ENCODE assay signal across 13 cellular contexts in the genomic region with DNA sequence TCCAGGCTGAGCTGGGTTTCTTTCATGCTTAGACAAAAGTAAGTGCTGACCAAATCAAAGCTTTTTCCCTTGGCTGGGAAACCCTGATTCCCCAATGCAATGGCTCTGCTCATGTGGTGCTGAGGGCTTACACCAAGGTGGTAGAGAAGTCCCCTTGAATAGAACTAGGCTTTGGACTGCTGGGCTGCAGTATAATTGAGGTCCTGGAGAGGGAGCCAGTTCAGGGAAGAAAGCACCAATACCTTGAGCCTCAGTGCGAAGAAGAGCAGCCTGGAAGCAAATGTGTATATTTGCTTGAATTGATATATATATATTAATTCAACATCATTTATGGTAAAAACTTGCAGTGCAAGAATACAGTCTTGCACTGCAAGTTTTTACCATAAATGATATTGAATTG.
DNase-seq lines count a peak whose midpoint lies in the region; ATAC-seq and TF ChIP-seq lines count a peak whose summit lies in the region.
"Had no signal": no experiment of that assay in that cellular context is flagged by ENCODE, and none has a peak within 500 bp of the region (broad histone marks: within the 10 kb centered on the region; RNA-seq: fewer than 3 reads in every experiment).

No MANE protein-coding gene starts in this region.

- WGBS in stomach, 5 donors: 79 to 88% (median 83%) methylated on average over 1 of the region's 1 CpG

- H3K27me3 ChIP-seq in BJ (ENCODE audit: control insufficient read depth, insufficient read depth, low read length) (peaks cover 3% of the 10 kb centered on the region; the same call in 1 of the 2 replicates), stomach (no peaks in the 10 kb centered on the region), uterus (no peaks in the 10 kb centered on the region)
- H3K27me3 ChIP-seq: esophagus muscularis mucosa had no signal

- no peaks in the 10 kb centered on the region for H3K36me3 Mint-ChIP-seq in activated CD4-positive, alpha-beta memory T cell treated with anti-CD3 and anti-CD28 coated beads, Interleukin-2, amount 10 ng/mL, durations not matched to agents 7 days and 5 days (ENCODE audit: low read depth)
- H3K36me3 Mint-ChIP-seq: activated naive CD8-positive, alpha-beta T cell treated with anti-CD3 and anti-CD28 coated beads for 36 hours had no signal

- intact Hi-C loops in left colon (cut with DNase I, micrococcal nuclease): no loop called here
- intact Hi-C loops in stomach (cut with DNase I; ENCODE audit: low total_unique reads): no loop called here
- intact Hi-C loops in uterus (cut with DNase I; ENCODE audit: low total_unique reads): no loop called here

- no peak overlapping the region for H3K27ac Mint-ChIP-seq in activated CD4-positive, alpha-beta memory T cell treated with anti-CD3 and anti-CD28 coated beads, Interleukin-2, amount 10 ng/mL, durations not matched to agents 7 days and 5 days
- H3K27ac Mint-ChIP-seq: activated naive CD8-positive, alpha-beta T cell treated with anti-CD3 and anti-CD28 coated beads for 36 hours had no signal

- H3K4me1 Mint-ChIP-seq in activated CD4-positive, alpha-beta memory T cell treated with anti-CD3 and anti-CD28 coated beads, Interleukin-2, amount 10 ng/mL, durations not matched to agents 7 days and 5 days: no peaks in the 10 kb centered on the region
- H3K4me1 Mint-ChIP-seq: activated naive CD8-positive, alpha-beta T cell treated with anti-CD3 and anti-CD28 coated beads for 36 hours had no signal

- TF ChIP-seq EP300 in stomach (IDR thresholded peaks at IDR 0.05): no peak

- H3K4me1 ChIP-seq in stomach (no peaks in the 10 kb centered on the region), uterus (no peaks in the 10 kb centered on the region)
- H3K4me1 ChIP-seq: esophagus muscularis mucosa had no signal

- H3K4me3 Mint-ChIP-seq in activated CD4-positive, alpha-beta memory T cell treated with anti-CD3 and anti-CD28 coated beads, Interleukin-2, amount 10 ng/mL, durations not matched to agents 7 days and 5 days: no peak overlapping the region
- H3K4me3 Mint-ChIP-seq: activated naive CD8-positive, alpha-beta T cell treated with anti-CD3 and anti-CD28 coated beads for 36 hours had no signal

- no peaks in the 10 kb centered on the region for H3K9me3 Mint-ChIP-seq in activated CD4-positive, alpha-beta memory T cell treated with anti-CD3 and anti-CD28 coated beads, Interleukin-2, amount 10 ng/mL, durations not matched to agents 7 days and 5 days

- POLR2A ChIA-PET in BJ (lab: Charles Lee): no interaction called here
- POLR2A ChIA-PET in HEK293T (lab: Yijun Ruan, JAX): no interaction called here
- POLR2A ChIA-PET in activated CD4-positive, alpha-beta memory T cell treated with anti-CD3 and anti-CD28 coated beads, Interleukin-2, amount 10 ng/mL, durations not matched to agents 7 days and 5 days (lab: Charles Lee): no interaction called here

- peaks cover 0 to 15% (median 5%) of the 10 kb centered on the region in 4 donors for H3K9me3 ChIP-seq in stomach
- H3K9me3 ChIP-seq in uterus: peaks cover 0 to 15% of the 10 kb centered on the region in 2 donors

- H3K4me3 ChIP-seq in BJ (ENCODE audit: low read depth, low read length): no peak overlapping the region
- H3K4me3 ChIP-seq in stomach: no peak overlapping the region
- no peak overlapping the region for H3K4me3 ChIP-seq in uterus
- H3K4me3 ChIP-seq: esophagus muscularis mucosa had no signal

- no peaks in the 10 kb centered on the region for H3K36me3 ChIP-seq in BJ (ENCODE audit: control insufficient read depth, insufficient read depth, low read length)
- no peaks in the 10 kb centered on the region for H3K36me3 ChIP-seq in stomach
- no peaks in the 10 kb centered on the region for H3K36me3 ChIP-seq in uterus
- H3K36me3 ChIP-seq: esophagus muscularis mucosa had no signal

- DNase-seq in BJ (ENCODE audit: low read depth) (no peak), HEK293T (ENCODE audit: extremely low spot score) (peak; percentile 35), SW480 (ENCODE audit: low spot score) (peak; percentile 29), left colon (no peak), stomach (no peak), uterus (no peak)
- no peak for DNase-seq in activated CD4-positive, alpha-beta memory T cell treated with anti-CD3 and anti-CD28 coated beads, Interleukin-2, amount 10 ng/mL, durations not matched to agents 7 days and 5 days
- DNase-seq: activated CD4-positive, CD25-positive, alpha-beta regulatory T cell; activated naive CD8-positive, alpha-beta T cell treated with anti-CD3 and anti-CD28 coated beads for 36 hours; midbrain; NCI-H446 had no signal

- TF ChIP-seq POLR2A in stomach (IDR thresholded peaks at IDR 0.05): no peak
- no peak for TF ChIP-seq POLR2A in uterus (IDR thresholded peaks at IDR 0.05)

- TF ChIP-seq CTCF in BJ (IDR thresholded peaks at IDR 0.05; ENCODE audit: insufficient read depth, low read depth, low read length) (peak; percentile 32), stomach (IDR thresholded peaks at IDR 0.05) (no peak), uterus (IDR thresholded peaks at IDR 0.05) (no peak)

- CTCF ChIA-PET in BJ (lab: Yijun Ruan, JAX): interaction anchor here (0.6 kb wide), 1 partner anchor 101 kb away, joined by 3 read pairs; no protein-coding TSS in a partner anchor
- CTCF ChIA-PET in HEK293T (lab: Yijun Ruan, JAX): interaction anchor here (1.2 kb wide), 1 partner anchor 11 kb away, joined by 3 read pairs; no protein-coding TSS in a partner anchor
- CTCF ChIA-PET in activated CD4-positive, alpha-beta memory T cell treated with anti-CD3 and anti-CD28 coated beads, Interleukin-2, amount 10 ng/mL, durations not matched to agents 7 days and 5 days (lab: Charles Lee): no interaction called here

- peak; percentile 76 for ATAC-seq in left colon
- ATAC-seq in HG03280 (IDR thresholded peaks at IDR 0.05; ENCODE audit: unreplicated experiment): no peak

- peaks cover 29% of the 10 kb centered on the region for H3K27me3 Mint-ChIP-seq in activated CD4-positive, alpha-beta memory T cell treated with anti-CD3 and anti-CD28 coated beads, Interleukin-2, amount 10 ng/mL, durations not matched to agents 7 days and 5 days

- H3K27ac ChIP-seq in stomach: no peak overlapping the region
- no peak overlapping the region for H3K27ac ChIP-seq in uterus
- H3K27ac ChIP-seq: esophagus muscularis mucosa had no signal

TF ChIP-seq in HEK293T, 16 proteins besides CTCF, POLR2A, EP300 and RAD21:
- no peak for TF ChIP-seq FOXM1 (IDR thresholded peaks at IDR 0.05; ENCODE audit: borderline replicate concordance)
- no peak for TF ChIP-seq ELF4 (IDR thresholded peaks at IDR 0.05)
- no peak for TF ChIP-seq ARNT (IDR thresholded peaks at IDR 0.05)
- no peak for TF ChIP-seq SUZ12 (IDR thresholded peaks at IDR 0.05)
- no peak for TF ChIP-seq L3MBTL2 (conservative IDR thresholded peaks at IDR 0.05)
- no peak for TF ChIP-seq TARDBP (IDR thresholded peaks at IDR 0.05)
TF ChIP-seq in HEK293T: peak in this region for 0.

Comparison
In these comparisons a context has a peak if more than half of its experiments do, and no peak if none do; other contexts are left out.
1. DNase-seq: peak in HEK293T (single experiment) and SW480 (single experiment); none in BJ (single experiment), left colon (0 of 2), stomach (single experiment), activated CD4-positive, alpha-beta memory T cell treated with anti-CD3 and anti-CD28 coated beads, Interleukin-2, amount 10 ng/mL, durations not matched to agents 7 days and 5 days (single experiment) and uterus (0 of 2).